In genomic region chr2:202750778-202751427, GRCh38 we compare ENCODE assay signal across 16 cellular contexts.
DNase-seq lines count a peak whose midpoint lies in the region; ATAC-seq and TF ChIP-seq lines count a peak whose summit lies in the region.
"Had no signal": no experiment of that assay in that cellular context is flagged by ENCODE, and none has a peak within 500 bp of the region (broad histone marks: within the 10 kb centered on the region; RNA-seq: fewer than 3 reads in every experiment).

No MANE protein-coding gene starts in this region.

- no peaks in the 10 kb centered on the region for H3K27me3 Mint-ChIP-seq in activated CD4-positive, alpha-beta T cell treated with anti-CD3 and anti-CD28 coated beads, Interleukin-2, amount 10 ng/mL, durations not matched to agents 7 days and 5 days
- H3K27me3 Mint-ChIP-seq in activated T-helper 2 cell treated with anti-CD3 and anti-CD28 coated beads, Interferon-gamma antibody, Interleukin-2, Interleukin-4, amounts not matched to agents 10 μg/mL and 5 μg/mL and 100 μg/mL, durations not matched to agents 14 hours and 24 hours and 36 hours (ENCODE audit: low read depth) = no peaks in the 10 kb centered on the region
- no peaks in the 10 kb centered on the region for H3K27me3 Mint-ChIP-seq in naive thymus-derived CD4-positive, alpha-beta T cell
- H3K27me3 Mint-ChIP-seq: brain had no signal

- H3K9me3 ChIP-seq in naive thymus-derived CD4-positive, alpha-beta T cell (ENCODE audit: control insufficient read depth in 2 of 3, low read length in 3 of 3) = no peaks in the 10 kb centered on the region
- H3K9me3 ChIP-seq: gastroesophageal sphincter had no signal

- no peak overlapping the region for H3K4me3 ChIP-seq in naive thymus-derived CD4-positive, alpha-beta T cell (ENCODE audit: low read length)
- H3K4me3 ChIP-seq: gastroesophageal sphincter, skin epidermis had no signal

- H3K27me3 ChIP-seq in naive thymus-derived CD4-positive, alpha-beta T cell (ENCODE audit: control insufficient read depth in 2 of 2, insufficient read depth in 2 of 2, low read length in 2 of 2) = no peaks in the 10 kb centered on the region
- H3K27me3 ChIP-seq: gastroesophageal sphincter had no signal

- CTCF ChIA-PET in activated CD4-positive, alpha-beta T cell treated with anti-CD3 and anti-CD28 coated beads, Interleukin-2, amount 10 ng/mL, durations not matched to agents 7 days and 5 days (lab: Charles Lee) = no interaction called here
- CTCF ChIA-PET in HEK293T (lab: Yijun Ruan, JAX) = no interaction called here
- CTCF ChIA-PET in naive thymus-derived CD4-positive, alpha-beta T cell (lab: Charles Lee) = interaction anchor here (0.7 to 2.4 kb wide), 2 partner anchors 162 to 1440 kb away, joined by 3 to 9 read pairs; no protein-coding TSS in a partner anchor

- intact Hi-C loops in activated T-helper 2 cell treated with anti-CD3 and anti-CD28 coated beads, Interferon-gamma antibody, Interleukin-2, Interleukin-4, amounts not matched to agents 10 μg/mL and 5 μg/mL and 100 μg/mL, durations not matched to agents 14 hours and 24 hours and 36 hours (cut with micrococcal nuclease) = no loop called here
- intact Hi-C loops in naive thymus-derived CD4-positive, alpha-beta T cell (cut with micrococcal nuclease) = loop anchor here in 1 of 2 donors (2.0 to 5.0 kb wide), 3 partner anchors 14 to 116 kb away; partner anchors contain the start of gene FAM117B

- peaks cover 0 to 17% of the 10 kb centered on the region in 2 donors for H3K4me1 ChIP-seq in naive thymus-derived CD4-positive, alpha-beta T cell (ENCODE audit: control insufficient read depth in 2 of 2, insufficient read depth in 2 of 2, low read length in 2 of 2)
- H3K4me1 ChIP-seq: gastroesophageal sphincter had no signal

- peaks cover 0 to 5% (median 0%) of the 10 kb centered on the region in 3 experiments for H3K36me3 ChIP-seq in naive thymus-derived CD4-positive, alpha-beta T cell (ENCODE audit: control insufficient read depth in 2 of 3, insufficient read depth in 3 of 3, low read length in 3 of 3)
- H3K36me3 ChIP-seq: gastroesophageal sphincter had no signal

- no peak for DNase-seq in activated CD4-positive, alpha-beta T cell treated with anti-CD3 and anti-CD28 coated beads, Interleukin-2, amount 10 ng/mL, durations not matched to agents 7 days and 5 days
- no peak for DNase-seq in activated CD4-positive, alpha-beta T cell treated with anti-CD3 and anti-CD28 coated beads, Interleukin-2, amount 50 U/mL, for 48 hours
- no peak for DNase-seq in HEK293T (ENCODE audit: extremely low spot score)
- DNase-seq in activated T-helper 2 cell treated with anti-CD3 and anti-CD28 coated beads, Interferon-gamma antibody, Interleukin-2, Interleukin-4, amounts not matched to agents 10 μg/mL and 5 μg/mL and 100 μg/mL, durations not matched to agents 14 hours and 24 hours and 36 hours (ENCODE audit: low spot score) = no peak
- peak in 5 of 9 donors; percentile 14 to 40 (median 22) for DNase-seq in naive thymus-derived CD4-positive, alpha-beta T cell
- DNase-seq in GM03348 (ENCODE audit: low spot score) = no peak
- DNase-seq in KBM-7 = no peak
- DNase-seq: activated CD4-positive, alpha-beta T cell treated with anti-CD3 and anti-CD28 coated beads for 1 hour; COR-L47; endodermal cell; HCEC 1CT had no signal

- no peak for ATAC-seq in naive thymus-derived CD4-positive, alpha-beta T cell
- no peak for ATAC-seq in GM19455 (IDR thresholded peaks at IDR 0.05; ENCODE audit: unreplicated experiment)
- ATAC-seq: gastroesophageal sphincter had no signal

- H3K27ac Mint-ChIP-seq in activated CD4-positive, alpha-beta T cell treated with anti-CD3 and anti-CD28 coated beads, Interleukin-2, amount 10 ng/mL, durations not matched to agents 7 days and 5 days = peak overlapping the region; percentile 72
- peak overlapping the region; percentile 15 for H3K27ac Mint-ChIP-seq in activated T-helper 2 cell treated with anti-CD3 and anti-CD28 coated beads, Interferon-gamma antibody, Interleukin-2, Interleukin-4, amounts not matched to agents 10 μg/mL and 5 μg/mL and 100 μg/mL, durations not matched to agents 14 hours and 24 hours and 36 hours
- peak overlapping the region in 8 of 9 donors; percentile 18 to 97 (median 88) for H3K27ac Mint-ChIP-seq in naive thymus-derived CD4-positive, alpha-beta T cell
- H3K27ac Mint-ChIP-seq: endodermal cell, mesothelial cell of epicardium had no signal

- in situ Hi-C loops in KBM-7 (cut with MboI; ENCODE audit: low pct_unique_long_range_greater_than_20kb, low sequenced_read_pairs) = no loop called here

- POLR2A ChIA-PET in activated CD4-positive, alpha-beta T cell treated with anti-CD3 and anti-CD28 coated beads, Interleukin-2, amount 10 ng/mL, durations not matched to agents 7 days and 5 days (lab: Charles Lee) = no interaction called here
- POLR2A ChIA-PET in HEK293T (lab: Yijun Ruan, JAX) = no interaction called here
- POLR2A ChIA-PET in naive thymus-derived CD4-positive, alpha-beta T cell (lab: Charles Lee) = interaction anchor here (0.5 to 4.1 kb wide), 7 partner anchors 16 to 1643 kb away, joined by 3 to 26 read pairs (median 4); partner anchors contain the start of gene FAM117B

- H3K4me3 Mint-ChIP-seq in activated CD4-positive, alpha-beta T cell treated with anti-CD3 and anti-CD28 coated beads, Interleukin-2, amount 10 ng/mL, durations not matched to agents 7 days and 5 days = no peak overlapping the region
- no peak overlapping the region for H3K4me3 Mint-ChIP-seq in activated T-helper 2 cell treated with anti-CD3 and anti-CD28 coated beads, Interferon-gamma antibody, Interleukin-2, Interleukin-4, amounts not matched to agents 10 μg/mL and 5 μg/mL and 100 μg/mL, durations not matched to agents 14 hours and 24 hours and 36 hours (ENCODE audit: low read depth)
- peak overlapping the region in 9 of 10 donors; percentile 18 to 80 (median 67) for H3K4me3 Mint-ChIP-seq in naive thymus-derived CD4-positive, alpha-beta T cell
- H3K4me3 Mint-ChIP-seq: brain, endodermal cell, mesothelial cell of epicardium had no signal

- peaks cover 14% of the 10 kb centered on the region for H3K9me3 Mint-ChIP-seq in activated CD4-positive, alpha-beta T cell treated with anti-CD3 and anti-CD28 coated beads, Interleukin-2, amount 10 ng/mL, durations not matched to agents 7 days and 5 days
- H3K9me3 Mint-ChIP-seq in activated T-helper 2 cell treated with anti-CD3 and anti-CD28 coated beads, Interferon-gamma antibody, Interleukin-2, Interleukin-4, amounts not matched to agents 10 μg/mL and 5 μg/mL and 100 μg/mL, durations not matched to agents 14 hours and 24 hours and 36 hours = peaks cover 19% of the 10 kb centered on the region
- H3K9me3 Mint-ChIP-seq in naive thymus-derived CD4-positive, alpha-beta T cell = peaks cover 0 to 17% (median 8%) of the 10 kb centered on the region in 11 donors

- H3K4me1 Mint-ChIP-seq in activated CD4-positive, alpha-beta T cell treated with anti-CD3 and anti-CD28 coated beads, Interleukin-2, amount 10 ng/mL, durations not matched to agents 7 days and 5 days = peaks cover 25% of the 10 kb centered on the region
- H3K4me1 Mint-ChIP-seq in activated T-helper 2 cell treated with anti-CD3 and anti-CD28 coated beads, Interferon-gamma antibody, Interleukin-2, Interleukin-4, amounts not matched to agents 10 μg/mL and 5 μg/mL and 100 μg/mL, durations not matched to agents 14 hours and 24 hours and 36 hours (ENCODE audit: low read depth) = peaks cover 19% of the 10 kb centered on the region
- H3K4me1 Mint-ChIP-seq in naive thymus-derived CD4-positive, alpha-beta T cell = peaks cover 8 to 90% (median 79%) of the 10 kb centered on the region in 7 donors
- H3K4me1 Mint-ChIP-seq: brain, endodermal cell had no signal

- H3K36me3 Mint-ChIP-seq in activated CD4-positive, alpha-beta T cell treated with anti-CD3 and anti-CD28 coated beads, Interleukin-2, amount 10 ng/mL, durations not matched to agents 7 days and 5 days (ENCODE audit: low read depth) = peaks cover 29% of the 10 kb centered on the region
- peaks cover 28% of the 10 kb centered on the region for H3K36me3 Mint-ChIP-seq in activated T-helper 2 cell treated with anti-CD3 and anti-CD28 coated beads, Interferon-gamma antibody, Interleukin-2, Interleukin-4, amounts not matched to agents 10 μg/mL and 5 μg/mL and 100 μg/mL, durations not matched to agents 14 hours and 24 hours and 36 hours (ENCODE audit: low read depth)
- H3K36me3 Mint-ChIP-seq in naive thymus-derived CD4-positive, alpha-beta T cell = peaks cover 3 to 53% (median 39%) of the 10 kb centered on the region in 5 donors

- peak overlapping the region; percentile 52 for H3K27ac ChIP-seq in naive thymus-derived CD4-positive, alpha-beta T cell (ENCODE audit: low read depth, low read length)
- H3K27ac ChIP-seq: gastroesophageal sphincter, skin epidermis had no signal

TF ChIP-seq in HEK293T, 16 proteins besides CTCF, POLR2A, EP300 and RAD21:
- no peak for TF ChIP-seq ZNF384 (IDR thresholded peaks at IDR 0.05)
- TF ChIP-seq, protein P1, sequence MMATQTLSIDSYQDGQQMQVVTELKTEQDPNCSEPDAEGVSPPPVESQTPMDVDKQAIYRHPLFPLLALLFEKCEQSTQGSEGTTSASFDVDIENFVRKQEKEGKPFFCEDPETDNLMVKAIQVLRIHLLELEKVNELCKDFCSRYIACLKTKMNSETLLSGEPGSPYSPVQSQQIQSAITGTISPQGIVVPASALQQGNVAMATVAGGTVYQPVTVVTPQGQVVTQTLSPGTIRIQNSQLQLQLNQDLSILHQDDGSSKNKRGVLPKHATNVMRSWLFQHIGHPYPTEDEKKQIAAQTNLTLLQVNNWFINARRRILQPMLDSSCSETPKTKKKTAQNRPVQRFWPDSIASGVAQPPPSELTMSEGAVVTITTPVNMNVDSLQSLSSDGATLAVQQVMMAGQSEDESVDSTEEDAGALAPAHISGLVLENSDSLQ (IDR thresholded peaks at IDR 0.05) = peak; percentile 91
TF ChIP-seq in HEK293T: peak in this region for 1.

Comparison
In these comparisons a context has a peak if more than half of its experiments do, and no peak if none do; other contexts are left out.
1. DNase-seq: peak in naive thymus-derived CD4-positive, alpha-beta T cell (5 of 9); none in activated CD4-positive, alpha-beta T cell treated with anti-CD3 and anti-CD28 coated beads, Interleukin-2, amount 10 ng/mL, durations not matched to agents 7 days and 5 days (single experiment), activated CD4-positive, alpha-beta T cell treated with anti-CD3 and anti-CD28 coated beads, Interleukin-2, amount 50 U/mL, for 48 hours (0 of 2), HEK293T (single experiment), activated T-helper 2 cell treated with anti-CD3 and anti-CD28 coated beads, Interferon-gamma antibody, Interleukin-2, Interleukin-4, amounts not matched to agents 10 μg/mL and 5 μg/mL and 100 μg/mL, durations not matched to agents 14 hours and 24 hours and 36 hours (single experiment), GM03348 (single experiment) and KBM-7 (single experiment).
2. H3K27ac Mint-ChIP-seq: peak in every context shown above with its lines; median percentile 88 in naive thymus-derived CD4-positive, alpha-beta T cell; 72 in activated CD4-positive, alpha-beta T cell treated with anti-CD3 and anti-CD28 coated beads, Interleukin-2, amount 10 ng/mL, durations not matched to agents 7 days and 5 days; 15 in activated T-helper 2 cell treated with anti-CD3 and anti-CD28 coated beads, Interferon-gamma antibody, Interleukin-2, Interleukin-4, amounts not matched to agents 10 μg/mL and 5 μg/mL and 100 μg/mL, durations not matched to agents 14 hours and 24 hours and 36 hours.
3. H3K4me3 Mint-ChIP-seq: peak in naive thymus-derived CD4-positive, alpha-beta T cell (9 of 10); none in activated CD4-positive, alpha-beta T cell treated with anti-CD3 and anti-CD28 coated beads, Interleukin-2, amount 10 ng/mL, durations not matched to agents 7 days and 5 days (single experiment) and activated T-helper 2 cell treated with anti-CD3 and anti-CD28 coated beads, Interferon-gamma antibody, Interleukin-2, Interleukin-4, amounts not matched to agents 10 μg/mL and 5 μg/mL and 100 μg/mL, durations not matched to agents 14 hours and 24 hours and 36 hours (single experiment).